ENCODE assay signal across 21 cellular contexts in the genomic region with DNA sequence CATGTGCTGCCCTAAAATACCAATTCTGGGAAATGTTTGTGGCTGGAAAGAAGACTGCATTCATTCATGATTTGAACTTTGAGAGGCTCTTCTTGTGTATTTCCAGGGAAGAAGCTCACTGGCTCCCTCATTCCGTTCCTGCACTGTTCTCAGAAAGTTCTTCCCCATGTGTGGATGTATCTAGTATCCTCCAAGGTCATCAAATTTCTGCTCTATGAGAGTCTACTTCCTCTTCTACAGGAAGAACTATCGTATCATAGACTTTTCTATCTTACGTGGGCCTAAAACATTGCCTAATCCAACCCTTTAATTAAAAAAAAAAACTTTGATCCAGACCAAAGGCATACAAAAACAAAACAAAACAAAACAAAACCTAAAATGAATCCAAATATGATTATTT.
"Had no signal": no experiment of that assay in that cellular context is flagged by ENCODE, and none has a peak within 500 bp of the region (broad histone marks: within the 10 kb centered on the region; RNA-seq: fewer than 3 reads in every experiment).

No MANE protein-coding gene starts in this region.

- ATAC-seq: activated CD4-positive, CD25-positive, alpha-beta regulatory T cell treated with anti-CD3 and anti-CD28 coated beads, Interleukin-2, amount 50 U/mL, for 24 hours; activated CD8-positive, alpha-beta T cell treated with anti-CD3 and anti-CD28 coated beads for 36 hours; T-cell had no signal

- DNase-seq: activated CD4-positive, alpha-beta T cell treated with anti-CD3 and anti-CD28 coated beads for 4 hours; activated CD8-positive, alpha-beta memory T cell treated with anti-CD3 and anti-CD28 coated beads, Interleukin-2, amount 50 U/mL, for 4 hours; activated CD8-positive, alpha-beta T cell treated with anti-CD3 and anti-CD28 coated beads for 36 hours; activated naive CD4-positive, alpha-beta T cell treated with anti-CD3 and anti-CD28 coated beads, Interleukin-2, amount 50 U/mL, for 16 hours; activated naive CD8-positive, alpha-beta T cell treated with anti-CD3 and anti-CD28 coated beads, Interleukin-2, amount 10 ng/mL, durations not matched to agents 7 days and 5 days; adrenal gland; anterior cingulate cortex; cerebellar nuclear complex; MG63; NCI-H1092 treated with DMSO at 0.1 percent for 48 hours; NCI-H1417 treated with DMSO at 0.1 percent for 48 hours; NCI-H1694; NCI-H2029; NCI-H510A treated with DMSO at 0.1 percent for 48 hours; NCI-H69; NK-92 treated with Interleukin-12 subunit alpha and Interleukin-12 subunit beta, amount 100 ng/mL, for 24 hours; SIG-M5; T-cell; T-helper 2 cell; T1000 had no signal
